In the genomic region with DNA sequence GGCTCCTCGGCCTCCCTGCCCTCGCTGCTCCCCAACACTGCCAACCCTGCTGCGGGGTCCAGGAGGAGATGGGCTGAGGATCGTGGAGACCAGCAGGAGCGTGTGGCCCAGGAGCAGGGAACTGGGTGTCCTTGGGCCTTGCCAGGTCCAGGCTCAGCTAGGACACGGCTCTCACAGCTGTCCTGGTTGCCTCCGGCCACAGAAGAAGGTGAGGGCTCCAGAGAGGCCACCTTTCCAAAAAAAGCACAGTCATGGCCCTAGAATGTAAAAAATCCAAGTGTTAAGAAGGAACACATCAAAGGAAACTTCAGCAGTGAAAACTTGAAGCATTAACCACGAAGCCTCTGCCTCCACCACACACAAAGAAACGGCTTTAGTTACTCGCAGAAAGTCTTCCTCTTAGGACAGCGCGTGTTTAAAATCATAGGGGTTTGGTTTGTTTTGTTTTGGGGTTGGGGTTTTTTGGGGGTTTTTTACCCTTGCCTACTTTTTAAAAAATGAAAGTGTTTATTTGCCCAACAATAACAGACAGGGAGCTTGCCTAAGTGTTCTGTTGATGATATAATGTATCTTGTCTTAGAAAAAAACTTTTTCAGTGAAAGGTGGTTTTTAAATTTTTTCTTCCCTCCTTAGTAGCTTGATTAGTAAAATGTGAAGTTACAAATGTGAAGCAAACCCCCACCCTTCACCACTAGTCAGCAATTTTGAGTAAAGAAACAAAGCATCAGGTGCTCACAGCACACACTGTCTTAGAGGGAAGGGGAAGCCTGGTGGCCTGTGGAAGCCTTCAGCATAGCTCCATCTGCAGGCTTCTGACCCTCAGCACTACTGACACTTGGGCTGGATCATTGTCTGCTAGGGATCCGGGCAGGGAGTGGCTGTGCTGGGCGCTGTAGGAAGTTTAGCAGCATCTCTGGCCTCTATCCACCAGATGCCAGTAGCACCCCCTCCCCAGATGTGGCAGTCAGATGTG, we compare ENCODE assay signal across 8 cellular contexts. TPM values are rescaled to one million over a fixed set of nuclear protein-coding genes. Genes with fewer than 3 reads are reported as not detected.
DNase-seq lines count a peak whose midpoint lies in the region; ATAC-seq and TF ChIP-seq lines count a peak whose summit lies in the region.

No MANE protein-coding gene starts in this region.

- TF ChIP-seq CTCF in DND-41 (IDR thresholded peaks at IDR 0.05; ENCODE audit: borderline replicate concordance, extremely low read depth, low read length, poor library complexity, severe bottlenecking) (peak; percentile 72), omental fat pad (IDR thresholded peaks at IDR 0.05) (no peak), esophagus squamous epithelium (IDR thresholded peaks at IDR 0.05) (peak in 3 of 6 experiments; percentile 25 to 32 (median 26))

- peak overlapping the region; percentile 50 for H3K4me2 ChIP-seq in DND-41 (ENCODE audit: insufficient read depth, low read length)

- H4K20me1 ChIP-seq in DND-41 (ENCODE audit: insufficient read depth, low read length) = peaks cover 66% of the 10 kb centered on the region

- peaks cover 15 to 46% of the 10 kb centered on the region in 2 donors for H3K36me3 Mint-ChIP-seq in activated T-cell treated with anti-CD3 and anti-CD28 coated beads, Interleukin-2, amount 50 U/mL, for 72 hours (ENCODE audit: insufficient read depth in 2 of 2)
- peaks cover 5 to 36% (median 17%) of the 10 kb centered on the region in 3 donors for H3K36me3 Mint-ChIP-seq in immature natural killer cell

- peak overlapping the region; percentile 28 for H3K9ac ChIP-seq in DND-41 (ENCODE audit: low read depth, low read length)

- H3K27ac ChIP-seq in DND-41 (ENCODE audit: low read length) = peak overlapping the region; percentile 70
- H3K27ac ChIP-seq in esophagus squamous epithelium = no peak overlapping the region

- peak overlapping the region; percentile 40 to 41 for H3K4me3 Mint-ChIP-seq in activated T-cell treated with anti-CD3 and anti-CD28 coated beads, Interleukin-2, amount 50 U/mL, for 72 hours
- no peak overlapping the region for H3K4me3 Mint-ChIP-seq in immature natural killer cell

- peaks cover 29% of the 10 kb centered on the region for H3K4me1 ChIP-seq in DND-41 (ENCODE audit: insufficient read depth, low read length)
- peaks cover 11 to 83% (median 12%) of the 10 kb centered on the region in 3 donors for H3K4me1 ChIP-seq in esophagus squamous epithelium

- no peaks in the 10 kb centered on the region for H3K27me3 ChIP-seq in DND-41 (ENCODE audit: insufficient read depth, low read length, poor library complexity)
- H3K27me3 ChIP-seq in esophagus squamous epithelium = no peaks in the 10 kb centered on the region

- no peaks in the 10 kb centered on the region for H3K9me3 ChIP-seq in DND-41 (ENCODE audit: insufficient read depth, low read length, severe bottlenecking)
- H3K9me3 ChIP-seq in esophagus squamous epithelium = no peaks in the 10 kb centered on the region

- H3K9me3 Mint-ChIP-seq in activated T-cell treated with anti-CD3 and anti-CD28 coated beads, Interleukin-2, amount 50 U/mL, for 72 hours = no peaks in the 10 kb centered on the region
- no peaks in the 10 kb centered on the region for H3K9me3 Mint-ChIP-seq in immature natural killer cell

- H3K36me3 ChIP-seq in DND-41 (ENCODE audit: insufficient read depth, low read length) (peaks cover 81% of the 10 kb centered on the region), esophagus squamous epithelium (peaks cover 7 to 97% (median 8%) of the 10 kb centered on the region in 3 donors)

- intact Hi-C loops in esophagus squamous epithelium (cut with DNase I) = no loop called here

- peaks cover 93% of the 10 kb centered on the region for H3K4me1 Mint-ChIP-seq in activated T-cell treated with anti-CD3 and anti-CD28 coated beads, Interleukin-2, amount 50 U/mL, for 72 hours (ENCODE audit: low read depth)
- peaks cover 50 to 64% of the 10 kb centered on the region in 2 donors for H3K4me1 Mint-ChIP-seq in immature natural killer cell

- H3K4me3 ChIP-seq in DND-41 (ENCODE audit: low read depth in 1 of 2, low read length in 2 of 2) (peak overlapping the region in 1 of 2 experiments; percentile 11; a peak in 1 of 4 replicates), esophagus squamous epithelium (no peak overlapping the region)

- DNase-seq in DND-41 (peak; percentile 63), LHCN-M2 (ENCODE audit: low read depth) (peak; percentile 39), immature natural killer cell (no peak), omental fat pad (ENCODE audit: low spot score) (no peak), esophagus squamous epithelium (lab: John Stamatoyannopoulos, UW) (no peak), cerebellar nuclear complex (lab: John Stamatoyannopoulos, UW) (no peak)
- DNase-seq in activated T-cell treated with anti-CD3 and anti-CD28 coated beads, Interleukin-2, amount 50 U/mL, for 72 hours = peak; percentile 66 to 70

- peaks cover 17% of the 10 kb centered on the region for H3K79me2 ChIP-seq in DND-41 (ENCODE audit: insufficient read depth, low read length)

- peak; percentile 89 for ATAC-seq in DND-41 (ENCODE audit: insufficient read depth, low read depth)
- peak; percentile 56 for ATAC-seq in GM21381 (IDR thresholded peaks at IDR 0.05; ENCODE audit: unreplicated experiment)
- ATAC-seq in activated T-cell treated with anti-CD3 and anti-CD28 coated beads, Interleukin-2, amount 50 U/mL, for 72 hours (replicated peaks in 1 of 2) = peak; percentile 88 to 91
- no peak for ATAC-seq in omental fat pad (ENCODE audit: low FRiP score)

- no peak overlapping the region for H2AFZ ChIP-seq in DND-41 (ENCODE audit: low read depth, low read length)

- no peaks in the 10 kb centered on the region for H3K27me3 Mint-ChIP-seq in activated T-cell treated with anti-CD3 and anti-CD28 coated beads, Interleukin-2, amount 50 U/mL, for 72 hours (ENCODE audit: low read depth)
- H3K27me3 Mint-ChIP-seq in immature natural killer cell (ENCODE audit: low read depth in 3 of 3) = peaks cover 0 to 7% (median 0%) of the 10 kb centered on the region in 3 donors

- TF ChIP-seq POLR2A in esophagus squamous epithelium (IDR thresholded peaks at IDR 0.05) = no peak

- H3K27ac Mint-ChIP-seq in activated T-cell treated with anti-CD3 and anti-CD28 coated beads, Interleukin-2, amount 50 U/mL, for 72 hours = peak overlapping the region; percentile 45
- peak overlapping the region; percentile 48 to 81 (median 76) for H3K27ac Mint-ChIP-seq in immature natural killer cell

- WGBS in esophagus squamous epithelium, 2 donors = 72 to 73% methylated on average over 8 to 10 of the region's 14 CpGs

RNA-seq across cellular contexts. Expression of gene PTPN1, which starts 60.0 kb away (rescaled TPM):
- total RNA-seq in LHCN-M2 (2014; rRNA removed) (57.1 and 58.3 TPM in 2 replicates), omental fat pad (100 to 1,000 TPM in 1 of 4 donors, 10 to 100 TPM in 3; 22.2 to 107 (median 42.7) TPM), esophagus squamous epithelium (10 to 100 TPM; 23.6 to 30.6 (median 29.0) TPM)
- 38.9 TPM for polyA plus RNA-seq in LHCN-M2 (2012)
- 100 to 1,000 TPM; 138 TPM for total RNA-seq in activated T-cell treated with anti-CD3 and anti-CD28 coated beads, Interleukin-2, amount 50 U/mL, for 72 hours
- polyA plus RNA-seq in immature natural killer cell = 10 to 100 TPM; 18.4 to 38.3 (median 19.4) TPM

Comparison
In these comparisons a context has a peak if more than half of its experiments do, and no peak if none do; other contexts are left out.
1. DNase-seq: peak in DND-41 (single experiment), LHCN-M2 (single experiment) and activated T-cell treated with anti-CD3 and anti-CD28 coated beads, Interleukin-2, amount 50 U/mL, for 72 hours (2 of 2); none in immature natural killer cell (0 of 3), omental fat pad (single experiment), esophagus squamous epithelium (single experiment) and cerebellar nuclear complex (0 of 2).
2. H3K4me3 Mint-ChIP-seq: peak in activated T-cell treated with anti-CD3 and anti-CD28 coated beads, Interleukin-2, amount 50 U/mL, for 72 hours (2 of 2); none in immature natural killer cell (0 of 5).